Comparison of ENCODE assay signal across 1 cellular context in the genomic region with DNA sequence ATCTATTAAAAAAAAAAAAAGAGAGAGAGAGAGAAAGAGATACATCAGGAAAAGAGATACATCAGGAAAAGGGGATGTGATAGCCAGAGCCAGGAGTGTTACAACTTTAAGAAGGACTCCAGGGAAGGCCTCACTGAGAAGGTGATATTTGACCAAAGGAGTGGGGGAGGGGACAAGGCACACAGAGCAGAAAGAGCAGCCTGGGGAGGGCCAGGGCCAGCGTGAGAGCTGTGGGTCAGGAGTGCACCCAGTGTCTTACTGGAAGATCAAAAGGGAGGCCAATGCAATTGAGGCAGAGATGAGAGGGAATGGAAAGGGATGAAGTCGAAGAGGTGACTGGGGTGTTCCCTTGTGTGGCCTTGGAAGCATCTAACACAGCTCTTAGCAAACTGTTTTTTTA.
TF ChIP-seq lines count a peak whose summit lies in the region.

No MANE protein-coding gene starts in this region.

TF ChIP-seq in GM23338, 12 proteins besides CTCF, POLR2A, EP300 and RAD21:
- TF ChIP-seq, protein P1, sequence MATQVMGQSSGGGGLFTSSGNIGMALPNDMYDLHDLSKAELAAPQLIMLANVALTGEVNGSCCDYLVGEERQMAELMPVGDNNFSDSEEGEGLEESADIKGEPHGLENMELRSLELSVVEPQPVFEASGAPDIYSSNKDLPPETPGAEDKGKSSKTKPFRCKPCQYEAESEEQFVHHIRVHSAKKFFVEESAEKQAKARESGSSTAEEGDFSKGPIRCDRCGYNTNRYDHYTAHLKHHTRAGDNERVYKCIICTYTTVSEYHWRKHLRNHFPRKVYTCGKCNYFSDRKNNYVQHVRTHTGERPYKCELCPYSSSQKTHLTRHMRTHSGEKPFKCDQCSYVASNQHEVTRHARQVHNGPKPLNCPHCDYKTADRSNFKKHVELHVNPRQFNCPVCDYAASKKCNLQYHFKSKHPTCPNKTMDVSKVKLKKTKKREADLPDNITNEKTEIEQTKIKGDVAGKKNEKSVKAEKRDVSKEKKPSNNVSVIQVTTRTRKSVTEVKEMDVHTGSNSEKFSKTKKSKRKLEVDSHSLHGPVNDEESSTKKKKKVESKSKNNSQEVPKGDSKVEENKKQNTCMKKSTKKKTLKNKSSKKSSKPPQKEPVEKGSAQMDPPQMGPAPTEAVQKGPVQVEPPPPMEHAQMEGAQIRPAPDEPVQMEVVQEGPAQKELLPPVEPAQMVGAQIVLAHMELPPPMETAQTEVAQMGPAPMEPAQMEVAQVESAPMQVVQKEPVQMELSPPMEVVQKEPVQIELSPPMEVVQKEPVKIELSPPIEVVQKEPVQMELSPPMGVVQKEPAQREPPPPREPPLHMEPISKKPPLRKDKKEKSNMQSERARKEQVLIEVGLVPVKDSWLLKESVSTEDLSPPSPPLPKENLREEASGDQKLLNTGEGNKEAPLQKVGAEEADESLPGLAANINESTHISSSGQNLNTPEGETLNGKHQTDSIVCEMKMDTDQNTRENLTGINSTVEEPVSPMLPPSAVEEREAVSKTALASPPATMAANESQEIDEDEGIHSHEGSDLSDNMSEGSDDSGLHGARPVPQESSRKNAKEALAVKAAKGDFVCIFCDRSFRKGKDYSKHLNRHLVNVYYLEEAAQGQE (IDR thresholded peaks at IDR 0.05; ENCODE audit: unreplicated experiment), result no peak
- TF ChIP-seq, protein P2, sequence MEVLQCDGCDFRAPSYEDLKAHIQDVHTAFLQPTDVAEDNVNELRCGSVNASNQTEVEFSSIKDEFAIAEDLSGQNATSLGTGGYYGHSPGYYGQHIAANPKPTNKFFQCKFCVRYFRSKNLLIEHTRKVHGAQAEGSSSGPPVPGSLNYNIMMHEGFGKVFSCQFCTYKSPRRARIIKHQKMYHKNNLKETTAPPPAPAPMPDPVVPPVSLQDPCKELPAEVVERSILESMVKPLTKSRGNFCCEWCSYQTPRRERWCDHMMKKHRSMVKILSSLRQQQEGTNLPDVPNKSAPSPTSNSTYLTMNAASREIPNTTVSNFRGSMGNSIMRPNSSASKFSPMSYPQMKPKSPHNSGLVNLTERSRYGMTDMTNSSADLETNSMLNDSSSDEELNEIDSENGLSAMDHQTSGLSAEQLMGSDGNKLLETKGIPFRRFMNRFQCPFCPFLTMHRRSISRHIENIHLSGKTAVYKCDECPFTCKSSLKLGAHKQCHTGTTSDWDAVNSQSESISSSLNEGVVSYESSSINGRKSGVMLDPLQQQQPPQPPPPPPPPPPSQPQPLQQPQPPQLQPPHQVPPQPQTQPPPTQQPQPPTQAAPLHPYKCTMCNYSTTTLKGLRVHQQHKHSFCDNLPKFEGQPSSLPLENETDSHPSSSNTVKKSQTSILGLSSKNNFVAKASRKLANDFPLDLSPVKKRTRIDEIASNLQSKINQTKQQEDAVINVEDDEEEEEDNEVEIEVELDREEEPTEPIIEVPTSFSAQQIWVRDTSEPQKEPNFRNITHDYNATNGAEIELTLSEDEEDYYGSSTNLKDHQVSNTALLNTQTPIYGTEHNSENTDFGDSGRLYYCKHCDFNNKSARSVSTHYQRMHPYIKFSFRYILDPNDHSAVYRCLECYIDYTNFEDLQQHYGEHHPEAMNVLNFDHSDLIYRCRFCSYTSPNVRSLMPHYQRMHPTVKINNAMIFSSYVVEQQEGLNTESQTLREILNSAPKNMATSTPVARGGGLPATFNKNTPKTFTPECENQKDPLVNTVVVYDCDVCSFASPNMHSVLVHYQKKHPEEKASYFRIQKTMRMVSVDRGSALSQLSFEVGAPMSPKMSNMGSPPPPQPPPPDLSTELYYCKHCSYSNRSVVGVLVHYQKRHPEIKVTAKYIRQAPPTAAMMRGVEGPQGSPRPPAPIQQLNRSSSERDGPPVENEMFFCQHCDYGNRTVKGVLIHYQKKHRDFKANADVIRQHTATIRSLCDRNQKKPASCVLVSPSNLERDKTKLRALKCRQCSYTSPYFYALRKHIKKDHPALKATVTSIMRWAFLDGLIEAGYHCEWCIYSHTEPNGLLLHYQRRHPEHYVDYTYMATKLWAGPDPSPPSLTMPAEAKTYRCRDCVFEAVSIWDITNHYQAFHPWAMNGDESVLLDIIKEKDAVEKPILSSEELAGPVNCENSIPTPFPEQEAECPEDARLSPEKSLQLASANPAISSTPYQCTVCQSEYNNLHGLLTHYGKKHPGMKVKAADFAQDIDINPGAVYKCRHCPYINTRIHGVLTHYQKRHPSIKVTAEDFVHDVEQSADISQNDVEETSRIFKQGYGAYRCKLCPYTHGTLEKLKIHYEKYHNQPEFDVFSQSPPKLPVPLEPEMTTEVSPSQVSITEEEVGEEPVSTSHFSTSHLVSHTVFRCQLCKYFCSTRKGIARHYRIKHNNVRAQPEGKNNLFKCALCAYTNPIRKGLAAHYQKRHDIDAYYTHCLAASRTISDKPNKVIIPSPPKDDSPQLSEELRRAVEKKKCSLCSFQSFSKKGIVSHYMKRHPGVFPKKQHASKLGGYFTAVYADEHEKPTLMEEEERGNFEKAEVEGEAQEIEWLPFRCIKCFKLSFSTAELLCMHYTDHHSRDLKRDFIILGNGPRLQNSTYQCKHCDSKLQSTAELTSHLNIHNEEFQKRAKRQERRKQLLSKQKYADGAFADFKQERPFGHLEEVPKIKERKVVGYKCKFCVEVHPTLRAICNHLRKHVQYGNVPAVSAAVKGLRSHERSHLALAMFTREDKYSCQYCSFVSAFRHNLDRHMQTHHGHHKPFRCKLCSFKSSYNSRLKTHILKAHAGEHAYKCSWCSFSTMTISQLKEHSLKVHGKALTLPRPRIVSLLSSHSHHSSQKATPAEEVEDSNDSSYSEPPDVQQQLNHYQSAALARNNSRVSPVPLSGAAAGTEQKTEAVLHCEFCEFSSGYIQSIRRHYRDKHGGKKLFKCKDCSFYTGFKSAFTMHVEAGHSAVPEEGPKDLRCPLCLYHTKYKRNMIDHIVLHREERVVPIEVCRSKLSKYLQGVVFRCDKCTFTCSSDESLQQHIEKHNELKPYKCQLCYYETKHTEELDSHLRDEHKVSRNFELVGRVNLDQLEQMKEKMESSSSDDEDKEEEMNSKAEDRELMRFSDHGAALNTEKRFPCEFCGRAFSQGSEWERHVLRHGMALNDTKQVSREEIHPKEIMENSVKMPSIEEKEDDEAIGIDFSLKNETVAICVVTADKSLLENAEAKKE (CRISPR knock-in tag; IDR thresholded peaks at IDR 0.05), result no peak
- TF ChIP-seq POLR2AphosphoS5 (IDR thresholded peaks at IDR 0.05; ENCODE audit: low read depth), result no peak
